ENCODE assay signal across 16 cellular contexts in genomic region chr15:31320022-31320421, GRCh38.
"Had no signal": no experiment of that assay in that cellular context is flagged by ENCODE, and none has a peak within 500 bp of the region (broad histone marks: within the 10 kb centered on the region; RNA-seq: fewer than 3 reads in every experiment).

No MANE protein-coding gene starts in this region.

- H3K27ac ChIP-seq: ascending aorta, esophagus muscularis mucosa, lower lobe of right lung, parathyroid adenoma, upper lobe of left lung had no signal

- H3K27me3 ChIP-seq: ascending aorta, upper lobe of left lung had no signal

- H3K79me2 ChIP-seq: parathyroid adenoma had no signal

- H3K36me3 Mint-ChIP-seq: immature natural killer cell had no signal

- H3K4me3 ChIP-seq: ascending aorta, esophagus muscularis mucosa, lower lobe of right lung, upper lobe of left lung had no signal

- FAIRE-seq: bronchial epithelial cell, small intestine had no signal

- ATAC-seq: activated T-cell treated with anti-CD3 and anti-CD28 coated beads, Interleukin-2, amount 50 U/mL, for 72 hours; left cardiac atrium; lower lobe of right lung had no signal

- H3K27ac Mint-ChIP-seq: activated CD4-positive, alpha-beta memory T cell treated with anti-CD3 and anti-CD28 coated beads, Interleukin-2, amount 10 ng/mL, durations not matched to agents 7 days and 5 days; activated T-cell treated with anti-CD3 and anti-CD28 coated beads, Interleukin-2, amount 50 U/mL, for 72 hours; immature natural killer cell had no signal

- H3K36me3 ChIP-seq: ascending aorta, esophagus muscularis mucosa, lower lobe of right lung, upper lobe of left lung had no signal

- H2AFZ ChIP-seq: parathyroid adenoma had no signal

- H3K4me1 ChIP-seq: parathyroid adenoma had no signal

- H3K9me3 Mint-ChIP-seq: immature natural killer cell had no signal

- H3K9ac ChIP-seq: parathyroid adenoma had no signal

- H3K4me3 Mint-ChIP-seq: activated CD4-positive, alpha-beta memory T cell treated with anti-CD3 and anti-CD28 coated beads, Interleukin-2, amount 10 ng/mL, durations not matched to agents 7 days and 5 days; activated T-cell treated with anti-CD3 and anti-CD28 coated beads, Interleukin-2, amount 50 U/mL, for 72 hours; immature natural killer cell had no signal

- H3K9me3 ChIP-seq: ascending aorta, esophagus muscularis mucosa, lower lobe of right lung, upper lobe of left lung had no signal

- DNase-seq: activated CD4-positive, alpha-beta memory T cell treated with anti-CD3 and anti-CD28 coated beads, Interleukin-2, amount 10 ng/mL, durations not matched to agents 7 days and 5 days; activated CD4-positive, alpha-beta T cell treated with anti-CD3 and anti-CD28 coated beads for 1 hour; activated T-cell treated with anti-CD3 and anti-CD28 coated beads, Interleukin-2, amount 50 U/mL, for 72 hours; glutamatergic neuron; immature natural killer cell; left cardiac atrium; lower lobe of right lung; midbrain; retina; small intestine; stimulated activated naive CD4-positive, alpha-beta T cell treated with Interleukin-2 at 50 U/mL for 16 hours; upper lobe of left lung had no signal
